ENCODE assay signal across 17 cellular contexts in the genomic region with DNA sequence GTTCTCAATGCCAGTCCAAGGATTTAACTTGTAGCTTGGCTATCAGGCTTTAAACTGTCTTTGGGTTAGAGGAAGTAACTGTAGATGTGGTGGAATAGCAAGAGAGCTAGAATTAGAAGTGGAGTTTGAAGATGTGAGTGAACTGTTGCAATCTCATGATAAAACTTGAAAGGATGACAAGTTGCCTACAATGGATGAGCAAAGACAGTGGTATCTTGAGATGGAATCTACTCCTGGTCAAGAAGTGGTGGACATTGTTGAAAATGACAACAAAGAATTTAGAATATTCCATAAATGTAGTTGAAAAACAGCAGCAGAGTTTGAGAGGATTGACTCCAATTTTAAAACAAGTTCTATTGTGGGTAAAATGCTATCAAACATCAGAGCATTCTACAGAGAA.
"Had no signal": no experiment of that assay in that cellular context is flagged by ENCODE, and none has a peak within 500 bp of the region (broad histone marks: within the 10 kb centered on the region; RNA-seq: fewer than 3 reads in every experiment).

No MANE protein-coding gene starts in this region.

- H3K9me3 ChIP-seq: body of pancreas, colonic mucosa, pancreas had no signal

- DNase-seq: activated CD4-positive, alpha-beta memory T cell treated with anti-CD3 and anti-CD28 coated beads, Interleukin-2, amount 10 ng/mL, durations not matched to agents 7 days and 5 days; activated gamma-delta T cell; activated T-cell treated with anti-CD3 and anti-CD28 coated beads, Interleukin-2, amount 50 U/mL, for 48 hours; amniotic stem cell; body of pancreas; central memory CD4-positive, alpha-beta T cell; colonic mucosa; naive B cell; pancreas; stimulated activated CD4-positive, alpha-beta T cell treated with anti-CD3 and anti-CD28 coated beads, Interleukin-12 subunit alpha, Interleukin-12 subunit beta, amount 100 ng/mL, for 4 hours; WERI-Rb-1 had no signal

- H3K4me3 ChIP-seq: body of pancreas, colonic mucosa, lung, neural progenitor cell, pancreas had no signal

- H3K36me3 ChIP-seq: colonic mucosa, neural progenitor cell, pancreas, WERI-Rb-1 had no signal

- H3K27ac ChIP-seq: body of pancreas, colonic mucosa, neural progenitor cell, pancreas, WERI-Rb-1 had no signal

- H3K4me2 ChIP-seq: neural progenitor cell had no signal

- H3K4me1 ChIP-seq: body of pancreas, colonic mucosa, pancreas had no signal

- H3K27me3 ChIP-seq: body of pancreas, colonic mucosa, neural progenitor cell, pancreas had no signal

- ATAC-seq: activated naive CD4-positive, alpha-beta T cell treated with anti-CD3 and anti-CD28 coated beads, Interleukin-2, amount 50 U/mL, for 72 hours; body of pancreas; pancreas; stimulated activated effector memory CD8-positive, alpha-beta T cell treated with anti-CD3 and anti-CD28 coated beads, Interleukin-12 subunit alpha, Interleukin-12 subunit beta, amount 100 ng/mL, for 72 hours had no signal

- H3K9ac ChIP-seq: neural progenitor cell had no signal

- FAIRE-seq: endometrium, islet of Langerhans, pancreas had no signal
